ENCODE assay signal across 8 cellular contexts in genomic region chr19:18328340-18329034, GRCh38. TPM values are rescaled to one million over a fixed set of nuclear protein-coding genes. Genes with fewer than 3 reads are reported as not detected.
DNase-seq lines count a peak whose midpoint lies in the region; TF ChIP-seq lines count a peak whose summit lies in the region.

No MANE protein-coding gene starts in this region.

- H3K36me3 ChIP-seq in thyroid gland, result no peaks in the 10 kb centered on the region

- H3K27ac Mint-ChIP-seq in HFFc6 (peak overlapping the region; percentile 89), glutamatergic neuron (ENCODE audit: unreplicated experiment) (peak overlapping the region; percentile 70), osteocyte (ENCODE audit: unreplicated experiment) (peak overlapping the region; percentile 89)
- peak overlapping the region; percentile 25 for H3K27ac Mint-ChIP-seq in activated naive CD8-positive, alpha-beta T cell

- H3K4me1 Mint-ChIP-seq in HFFc6 (ENCODE audit: low read depth) (peaks cover 31% of the 10 kb centered on the region), glutamatergic neuron (ENCODE audit: low read depth, unreplicated experiment) (peaks cover 6% of the 10 kb centered on the region), osteocyte (ENCODE audit: unreplicated experiment) (peaks cover 22% of the 10 kb centered on the region)
- peaks cover 18% of the 10 kb centered on the region for H3K4me1 Mint-ChIP-seq in activated naive CD8-positive, alpha-beta T cell (ENCODE audit: low read depth)

- 3 to 5% methylated on average over 9 of the region's 9 CpGs for WGBS in thyroid gland, 2 donors

- peak overlapping the region; percentile 11 to 74 (median 74) for H3K27ac ChIP-seq in thyroid gland

- H3K27me3 ChIP-seq in thyroid gland, result no peaks in the 10 kb centered on the region

- peak; percentile 96 for TF ChIP-seq CTCF in HFFc6 (IDR thresholded peaks at IDR 0.05)
- TF ChIP-seq CTCF in NB4 (IDR thresholded peaks at IDR 0.05; ENCODE audit: low read depth, low read length), result peak; percentile 91
- TF ChIP-seq CTCF in glutamatergic neuron (IDR thresholded peaks at IDR 0.05; ENCODE audit: partially characterized antibody, unreplicated experiment), result peak; percentile 94
- peak; percentile 83 for TF ChIP-seq CTCF in osteocyte (IDR thresholded peaks at IDR 0.05)
- peak; percentile 84 to 98 (median 96) for TF ChIP-seq CTCF in thyroid gland (IDR thresholded peaks at IDR 0.05)

- DNase-seq in GM03348 (ENCODE audit: low spot score), result peak; percentile 98
- DNase-seq in HFFc6, result peak; percentile 96
- peak; percentile 95 for DNase-seq in NB4 (ENCODE audit: low read depth)
- DNase-seq in SK-N-DZ (ENCODE audit: low spot score), result peak; percentile 96
- peak; percentile 86 for DNase-seq in glutamatergic neuron
- peak; percentile 97 for DNase-seq in osteocyte (ENCODE audit: extremely low spot score, unreplicated experiment)
- peak; percentile 94 to 96 for DNase-seq in thyroid gland

- intact Hi-C loops in thyroid gland (cut with DNase I), result no loop called here

- TF ChIP-seq POLR2A in NB4 (IDR thresholded peaks at IDR 0.05; ENCODE audit: extremely low read depth, insufficient read length) (peak; percentile 18), thyroid gland (IDR thresholded peaks at IDR 0.05) (peak in 1 of 2 donors; percentile 68)

- H3K36me3 Mint-ChIP-seq in HFFc6 (ENCODE audit: low read depth) (no peaks in the 10 kb centered on the region), glutamatergic neuron (ENCODE audit: unreplicated experiment) (no peaks in the 10 kb centered on the region), osteocyte (ENCODE audit: unreplicated experiment) (no peaks in the 10 kb centered on the region)
- no peaks in the 10 kb centered on the region for H3K36me3 Mint-ChIP-seq in activated naive CD8-positive, alpha-beta T cell

- H3K9me3 ChIP-seq in thyroid gland, result no peaks in the 10 kb centered on the region

- H3K4me3 ChIP-seq in NB4 (ENCODE audit: low read depth, low read length), result peak overlapping the region; percentile 27
- H3K4me3 ChIP-seq in thyroid gland (replicated peaks in 1 of 3), result no peak overlapping the region

- H3K4me3 Mint-ChIP-seq in HFFc6 (peak overlapping the region; percentile 89), glutamatergic neuron (ENCODE audit: unreplicated experiment) (peak overlapping the region; percentile 80), osteocyte (ENCODE audit: unreplicated experiment) (peak overlapping the region; percentile 70)
- H3K4me3 Mint-ChIP-seq in activated naive CD8-positive, alpha-beta T cell, result peak overlapping the region; percentile 77

- H3K9me3 Mint-ChIP-seq in HFFc6, result no peaks in the 10 kb centered on the region
- H3K9me3 Mint-ChIP-seq in activated naive CD8-positive, alpha-beta T cell (ENCODE audit: low read depth), result no peaks in the 10 kb centered on the region
- H3K9me3 Mint-ChIP-seq in glutamatergic neuron (ENCODE audit: unreplicated experiment), result peaks cover 2% of the 10 kb centered on the region
- H3K9me3 Mint-ChIP-seq in osteocyte (ENCODE audit: unreplicated experiment), result no peaks in the 10 kb centered on the region

- no peaks in the 10 kb centered on the region; the same call in 1 of the 2 replicates for H3K27me3 Mint-ChIP-seq in HFFc6 (ENCODE audit: insufficient read depth)
- H3K27me3 Mint-ChIP-seq in activated naive CD8-positive, alpha-beta T cell, result no peaks in the 10 kb centered on the region
- peaks cover 3% of the 10 kb centered on the region for H3K27me3 Mint-ChIP-seq in glutamatergic neuron (ENCODE audit: unreplicated experiment)
- H3K27me3 Mint-ChIP-seq in osteocyte (ENCODE audit: unreplicated experiment), result no peaks in the 10 kb centered on the region

- peaks cover 14 to 35% of the 10 kb centered on the region in 2 donors for H3K4me1 ChIP-seq in thyroid gland

RNA-seq across cellular contexts. Expression of gene LSM4, which starts 5.6 kb away (rescaled TPM):
- 100 to 1,000 TPM; 175 to 217 (median 202) TPM for total RNA-seq in HFFc6 (2021; fragmentation: NEBNext Ultra II Directional; extraction: Animal tissue kit (Norgen Biotek cat#: 25700))
- polyA plus RNA-seq in SK-N-DZ (2014; cell fraction: cytosol; rRNA removed), result 531 and 764 TPM in 2 replicates
- polyA plus RNA-seq in SK-N-DZ (2014; cell fraction: nucleus; rRNA removed), result 542 and 583 TPM in 2 replicates
- total RNA-seq in glutamatergic neuron (ENCODE audit: unreplicated experiment) (137 TPM), osteocyte (92.1 and 98.1 TPM in 2 replicates), thyroid gland (100 to 1,000 TPM in 2 of 4 donors, 10 to 100 TPM in 2; 55.2 to 203 (median 140) TPM)

RNA-seq across cellular contexts. Expression of gene PGPEP1, which starts 11.9 kb away (rescaled TPM):
- 10 to 100 TPM; 30.5 to 54.1 (median 32.4) TPM for total RNA-seq in HFFc6 (2021; fragmentation: NEBNext Ultra II Directional; extraction: Animal tissue kit (Norgen Biotek cat#: 25700))
- 0.05 and 0.13 TPM in 2 replicates for polyA plus RNA-seq in SK-N-DZ (2014; cell fraction: cytosol; rRNA removed)
- polyA plus RNA-seq in SK-N-DZ (2014; cell fraction: nucleus; rRNA removed), result not detected in 2 replicates
- total RNA-seq in glutamatergic neuron (ENCODE audit: unreplicated experiment), result 25.6 TPM
- total RNA-seq in osteocyte, result 36.1 and 38.5 TPM in 2 replicates
- 10 to 100 TPM; 23.5 to 44.0 (median 27.9) TPM for total RNA-seq in thyroid gland

RNA-seq across cellular contexts. Expression of gene JUND, which starts 47.1 kb away (rescaled TPM):
- 10 to 100 TPM; 70.3 to 99.9 (median 91.7) TPM for total RNA-seq in HFFc6 (2021; fragmentation: NEBNext Ultra II Directional; extraction: Animal tissue kit (Norgen Biotek cat#: 25700))
- 80.4 and 92.1 TPM in 2 replicates for polyA plus RNA-seq in SK-N-DZ (2014; cell fraction: cytosol; rRNA removed)
- 28.1 and 57.8 TPM in 2 replicates for polyA plus RNA-seq in SK-N-DZ (2014; cell fraction: nucleus; rRNA removed)
- total RNA-seq in glutamatergic neuron (ENCODE audit: unreplicated experiment), result 341 TPM
- total RNA-seq in osteocyte, result 203 and 241 TPM in 2 replicates
- 100 to 1,000 TPM; 193 to 394 (median 316) TPM for total RNA-seq in thyroid gland

RNA-seq across cellular contexts. Expression of gene IQCN, which starts 54.2 kb away (rescaled TPM):
- under 1 TPM; 0.40 to 0.87 (median 0.55) TPM for total RNA-seq in HFFc6 (2021; fragmentation: NEBNext Ultra II Directional; extraction: Animal tissue kit (Norgen Biotek cat#: 25700))
- 0.29 TPM in 1 of 2 replicates, not detected in the other for polyA plus RNA-seq in SK-N-DZ (2014; cell fraction: cytosol; rRNA removed)
- 0.04 and 1.1 TPM in 2 replicates for polyA plus RNA-seq in SK-N-DZ (2014; cell fraction: nucleus; rRNA removed)
- total RNA-seq in glutamatergic neuron (ENCODE audit: unreplicated experiment), result 23.6 TPM
- total RNA-seq in osteocyte, result 6.9 and 10.4 TPM in 2 replicates
- total RNA-seq in thyroid gland, result 10 to 100 TPM in 1 of 4 donors, 1 to 10 TPM in 3; 5.7 to 17.0 (median 8.9) TPM

RNA-seq across cellular contexts. Expression of gene GDF15, which starts 57.5 kb away (rescaled TPM):
- 10 to 100 TPM; 21.3 to 36.9 (median 24.9) TPM for total RNA-seq in HFFc6 (2021; fragmentation: NEBNext Ultra II Directional; extraction: Animal tissue kit (Norgen Biotek cat#: 25700))
- 0.28 TPM in 1 of 2 replicates, not detected in the other for polyA plus RNA-seq in SK-N-DZ (2014; cell fraction: cytosol; rRNA removed)
- polyA plus RNA-seq in SK-N-DZ (2014; cell fraction: nucleus; rRNA removed), result not detected in 2 replicates
- total RNA-seq in glutamatergic neuron (ENCODE audit: unreplicated experiment) (8.9 TPM), osteocyte (41.9 and 47.9 TPM in 2 replicates), thyroid gland (1 to 10 TPM in 3 of 4 donors, not detected in 1; 3.7 to 9.9 (median 5.1) TPM)

Comparison
In these comparisons a context has a peak if more than half of its experiments do, and no peak if none do; other contexts are left out.
1. H3K27ac Mint-ChIP-seq: peak in every context shown above with its lines; median percentile 89 in HFFc6; 89 in osteocyte; 70 in glutamatergic neuron; 25 in activated naive CD8-positive, alpha-beta T cell.